21 cellular contexts compared by ENCODE assay signal in genomic region chr10:113128450-113129105, GRCh38.
A peak's percentile ranks its signal among the peaks of the same experiment; 100 is the strongest.
DNase-seq lines count a peak whose midpoint lies in the region; ATAC-seq, FAIRE-seq and TF ChIP-seq lines count a peak whose summit lies in the region.
"Had no signal": no experiment of that assay in that cellular context is flagged by ENCODE, and none has a peak within 500 bp of the region (broad histone marks: within the 10 kb centered on the region; RNA-seq: fewer than 3 reads in every experiment).

No MANE protein-coding gene starts in this region.

- DNase-seq in NCI-H526 (lab: John Stamatoyannopoulos, UW): peak; percentile 20 to 41
- no peak for DNase-seq in NCI-H526 treated with DMSO at 0.1 percent for 48 hours (lab: John Stamatoyannopoulos, UW)
- no peak for DNase-seq in H1 (ENCODE audit: low read depth in 1 of 2, low spot score in 2 of 2)
- DNase-seq in stomach: no peak
- DNase-seq in dorsolateral prefrontal cortex: no peak
- no peak for DNase-seq in upper lobe of right lung
- DNase-seq: activated CD4-positive, alpha-beta T cell treated with anti-CD3 and anti-CD28 coated beads, Interleukin-2, amount 50 U/mL, for 48 hours; activated naive CD8-positive, alpha-beta T cell treated with anti-CD3 and anti-CD28 coated beads for 36 hours; activated T-cell treated with anti-CD3 and anti-CD28 coated beads, Interleukin-2, amount 50 U/mL, for 24 hours; DMS53; effector memory CD8-positive, alpha-beta T cell; NCI-H1048; NCI-H774; stimulated activated CD4-positive, alpha-beta T cell treated with anti-CD3 and anti-CD28 coated beads, Interleukin-4, amount 100 ng/mL, for 4 hours; T-cell; tibial artery had no signal

- no peaks in the 10 kb centered on the region for H3K36me3 Mint-ChIP-seq in nephron (ENCODE audit: low read depth)
- H3K36me3 Mint-ChIP-seq: activated naive CD8-positive, alpha-beta T cell treated with anti-CD3 and anti-CD28 coated beads for 36 hours; T-cell had no signal

- ATAC-seq in upper lobe of right lung (no peak), GM19023 (IDR thresholded peaks at IDR 0.05; ENCODE audit: unreplicated experiment) (no peak)
- ATAC-seq: effector memory CD8-positive, alpha-beta T cell; T-cell had no signal

- no peak for TF ChIP-seq RAD21 in H1 (IDR thresholded peaks at IDR 0.05 in 1 of 2, conservative IDR thresholded peaks at IDR 0.05 in 1 of 2; ENCODE audit: low read depth in 2 of 2, low read length in 2 of 2)

- H3K9me3 ChIP-seq in H1 (ENCODE audit: insufficient read depth in 2 of 2, low read depth in 1 of 2, low read length in 1 of 2): no peaks in the 10 kb centered on the region
- H3K9me3 ChIP-seq in stomach: no peaks in the 10 kb centered on the region
- no peaks in the 10 kb centered on the region for H3K9me3 ChIP-seq in upper lobe of right lung
- H3K9me3 ChIP-seq: tibial artery had no signal

- H3K4me3 Mint-ChIP-seq in nephron: peak overlapping the region; percentile 65 to 87 (median 77)
- H3K4me3 Mint-ChIP-seq: activated naive CD8-positive, alpha-beta T cell treated with anti-CD3 and anti-CD28 coated beads for 36 hours; activated T-cell treated with anti-CD3 and anti-CD28 coated beads, Interleukin-2, amount 50 U/mL, for 24 hours; effector memory CD8-positive, alpha-beta T cell; T-cell had no signal

- no peak overlapping the region for H2AK5ac ChIP-seq in H1 (ENCODE audit: low read depth, low read length)

- H4K5ac ChIP-seq in H1 (ENCODE audit: insufficient read length, low read depth, low read length): no peak overlapping the region

- peak overlapping the region; percentile 37 to 64; a peak in 3 of 4 replicates for H3K4me2 ChIP-seq in H1 (ENCODE audit: insufficient read depth in 1 of 2, low read depth in 2 of 2, low read length in 2 of 2)

- H3K23me2 ChIP-seq in H1 (ENCODE audit: low read depth, low read length): peaks cover 6% of the 10 kb centered on the region

- H2BK15ac ChIP-seq in H1 (ENCODE audit: low read length): no peak overlapping the region

- H3K79me2 ChIP-seq in H1 (ENCODE audit: control insufficient read depth in 1 of 2, insufficient read depth in 2 of 2, low read length in 2 of 2): peaks cover 6 to 93% of the 10 kb centered on the region in 2 experiments

- H3K9me3 Mint-ChIP-seq in nephron: no peaks in the 10 kb centered on the region
- H3K9me3 Mint-ChIP-seq: activated naive CD8-positive, alpha-beta T cell treated with anti-CD3 and anti-CD28 coated beads for 36 hours; activated T-cell treated with anti-CD3 and anti-CD28 coated beads, Interleukin-2, amount 50 U/mL, for 24 hours; effector memory CD8-positive, alpha-beta T cell; T-cell had no signal

- TF ChIP-seq POLR2A in H1 (IDR thresholded peaks at IDR 0.05; ENCODE audit: control extremely low read depth in 1 of 2, low read depth in 2 of 2, low read length in 2 of 2) (no peak; a peak in 1 of 3 replicates), stomach (IDR thresholded peaks at IDR 0.05) (no peak)

- H2BK120ac ChIP-seq in H1 (replicated peaks; ENCODE audit: low read depth, low read length): no peak overlapping the region

- FAIRE-seq in H1 (lab: Jason Lieb, UNC): peak; percentile 32
- FAIRE-seq: frontal cortex had no signal

- no peak overlapping the region for H2AFZ ChIP-seq in H1 (ENCODE audit: low read length)

- POLR2A ChIA-PET in H1 (lab: Charles Lee; ENCODE audit: partially characterized antibody): interaction anchor here (0.7 to 1.1 kb wide), 2 partner anchors 7 to 570 kb away, joined by 3 to 5 read pairs; no protein-coding TSS in a partner anchor

- H2BK20ac ChIP-seq in H1 (ENCODE audit: low read length): no peak overlapping the region

- no peak overlapping the region for H3K56ac ChIP-seq in H1 (replicated peaks; ENCODE audit: insufficient read length, low read depth, low read length)

- H2BK12ac ChIP-seq in H1 (ENCODE audit: low read depth, low read length): no peak overlapping the region

- H3K4me1 ChIP-seq in H1 (replicated peaks in 1 of 4; ENCODE audit: control insufficient read depth in 3 of 4, insufficient read depth in 4 of 4, low read length in 3 of 4) (peaks cover 28 to 45% (median 37%) of the 10 kb centered on the region in 4 experiments), stomach (peaks cover 0 to 74% (median 35%) of the 10 kb centered on the region in 4 donors), upper lobe of right lung (peaks cover 29% of the 10 kb centered on the region)

- H3K36me3 ChIP-seq in H1 (ENCODE audit: control insufficient read depth in 2 of 4, insufficient read depth in 4 of 4, low read length in 3 of 4): no peaks in the 10 kb centered on the region
- H3K36me3 ChIP-seq in stomach: no peaks in the 10 kb centered on the region
- no peaks in the 10 kb centered on the region for H3K36me3 ChIP-seq in upper lobe of right lung
- H3K36me3 ChIP-seq: tibial artery had no signal

- no peaks in the 10 kb centered on the region for H3K27me3 ChIP-seq in H1 (replicated peaks in 1 of 4; ENCODE audit: control insufficient read depth in 3 of 4, extremely low read depth in 1 of 4, insufficient read depth in 3 of 4, low read length in 3 of 4)
- H3K27me3 ChIP-seq in stomach: no peaks in the 10 kb centered on the region
- no peaks in the 10 kb centered on the region for H3K27me3 ChIP-seq in dorsolateral prefrontal cortex
- no peaks in the 10 kb centered on the region for H3K27me3 ChIP-seq in upper lobe of right lung
- H3K27me3 ChIP-seq: tibial artery had no signal

- intact Hi-C loops in stomach (cut with DNase I; ENCODE audit: low total_unique reads) (loop anchor here (10.0 kb wide), 1 partner anchor 404 kb away; no protein-coding TSS in a partner anchor), dorsolateral prefrontal cortex (cut with DNase I) (loop anchor here (5.0 to 10.0 kb wide), 5 partner anchors 66 to 654 kb away; partner anchors contain the start of gene TCF7L2 (in 2 of the 2)), upper lobe of right lung (cut with DNase I) (no loop called here)

- no peak overlapping the region for H2BK5ac ChIP-seq in H1 (ENCODE audit: low read depth, low read length)

- H3K4me3 ChIP-seq in H1 (ENCODE audit: extremely low read depth in 1 of 4, insufficient read depth in 2 of 4, low read depth in 3 of 4, low read length in 4 of 4) (peak overlapping the region in 1 of 4 experiments; percentile 24; a peak in 1 of 8 replicates), stomach (no peak overlapping the region), dorsolateral prefrontal cortex (peak overlapping the region in 2 of 59 donors; percentile 0 to 3), upper lobe of right lung (no peak overlapping the region)
- H3K4me3 ChIP-seq: tibial artery had no signal

- H3K9ac ChIP-seq in H1 (replicated peaks in 1 of 4; ENCODE audit: extremely low read depth in 1 of 4, low read depth in 3 of 4, low read length in 3 of 4): no peak overlapping the region

- peaks cover 10% of the 10 kb centered on the region for H3K27me3 Mint-ChIP-seq in nephron (ENCODE audit: low read depth)

- H3K18ac ChIP-seq in H1 (ENCODE audit: extremely low read depth, low read length): no peak overlapping the region

- no peak overlapping the region for H3K23ac ChIP-seq in H1 (ENCODE audit: insufficient read length)

- H3K27ac ChIP-seq in H1 (ENCODE audit: low read depth, low read length): no peak overlapping the region
- H3K27ac ChIP-seq in stomach: peak overlapping the region; percentile 24 to 77 (median 63)
- peak overlapping the region in 19 of 59 donors; percentile 8 to 60 (median 46) for H3K27ac ChIP-seq in dorsolateral prefrontal cortex
- H3K27ac ChIP-seq in upper lobe of right lung: no peak overlapping the region
- H3K27ac ChIP-seq: 22Rv1, C4-2B had no signal

- H3K79me1 ChIP-seq in H1 (ENCODE audit: low read depth, low read length): peaks cover 10% of the 10 kb centered on the region

- peak overlapping the region; percentile 57 to 78 (median 69) for H3K27ac Mint-ChIP-seq in nephron
- H3K27ac Mint-ChIP-seq: activated naive CD8-positive, alpha-beta T cell treated with anti-CD3 and anti-CD28 coated beads for 36 hours; activated T-cell treated with anti-CD3 and anti-CD28 coated beads, Interleukin-2, amount 50 U/mL, for 24 hours; effector memory CD8-positive, alpha-beta T cell; T-cell had no signal

- TF ChIP-seq CTCF in H1 (IDR thresholded peaks at IDR 0.05; ENCODE audit: control extremely low read depth in 1 of 3, insufficient read depth in 1 of 3, low read depth in 1 of 3, low read length in 3 of 3): no peak
- no peak for TF ChIP-seq CTCF in nephron (IDR thresholded peaks at IDR 0.05; ENCODE audit: unreplicated experiment in 3 of 3)
- no peak for TF ChIP-seq CTCF in stomach (IDR thresholded peaks at IDR 0.05)
- no peak for TF ChIP-seq CTCF in dorsolateral prefrontal cortex (IDR thresholded peaks at IDR 0.05 in 54 of 56, conservative IDR thresholded peaks at IDR 0.05 in 2 of 56; ENCODE audit: low read depth in 1 of 56, partially characterized antibody in 56 of 56)
- no peak for TF ChIP-seq CTCF in upper lobe of right lung (IDR thresholded peaks at IDR 0.05)

- no peak overlapping the region for H4K8ac ChIP-seq in H1 (ENCODE audit: extremely low read depth, insufficient read depth, low read length)

- TF ChIP-seq EP300 in H1 (IDR thresholded peaks at IDR 0.05; ENCODE audit: borderline replicate concordance in 1 of 2, low read depth in 2 of 2, low read length in 2 of 2) (no peak), stomach (IDR thresholded peaks at IDR 0.05) (no peak)

- H4K91ac ChIP-seq in H1 (replicated peaks; ENCODE audit: insufficient read length, low read length): no peak overlapping the region

- 27% methylated on average over 11 of the region's 11 CpGs; no CpG with 5 or more reads in 1 of the 2 experiments for whole genome bisulfite sequencing in H1 (ENCODE audit: extremely low coverage in 1 of 2, insufficient coverage in 1 of 2, insufficient read length in 1 of 2, insufficient replicate concordance in 2 of 2, low coverage in 1 of 2, low lambda C conversion rate in 2 of 2, missing lambda C conversion rate in 1 of 2), 2 experiments
- WGBS in stomach, 5 donors: 68 to 83% (median 78%) methylated on average over 11 of the region's 11 CpGs

- no peak overlapping the region for H3K14ac ChIP-seq in H1 (ENCODE audit: insufficient read length)

- no peak overlapping the region for H3K4ac ChIP-seq in H1 (replicated peaks; ENCODE audit: insufficient read length, low read depth, low read length)

- H3K4me1 Mint-ChIP-seq in nephron: peaks cover 67% of the 10 kb centered on the region

- peaks cover 10 to 28% of the 10 kb centered on the region in 2 experiments for H4K20me1 ChIP-seq in H1 (replicated peaks in 1 of 2; ENCODE audit: control insufficient read depth in 1 of 2, insufficient read depth in 2 of 2, low read length in 2 of 2)

- CTCF ChIA-PET in H1 (lab: Charles Lee; ENCODE audit: partially characterized antibody): interaction anchor here (0.8 to 2.3 kb wide), 4 partner anchors 18 to 467 kb away, joined by 3 to 7 read pairs (median 3); no protein-coding TSS in a partner anchor

TF ChIP-seq in H1, 55 proteins besides CTCF, POLR2A, EP300 and RAD21 (continues in another document):
- no peak for TF ChIP-seq YY1 (IDR thresholded peaks at IDR 0.05; ENCODE audit: low read depth, low read length)
- TF ChIP-seq SRF (IDR thresholded peaks at IDR 0.05; ENCODE audit: low read depth, low read length): no peak
- no peak for TF ChIP-seq CREB1 (IDR thresholded peaks at IDR 0.05)
- TF ChIP-seq SP4 (IDR thresholded peaks at IDR 0.05; ENCODE audit: low read length): 0 out of 2 replicates have a peak, but pooled peaks have one; percentile 10
- no peak for TF ChIP-seq KDM1A (IDR thresholded peaks at IDR 0.05; ENCODE audit: borderline replicate concordance, low read length)
- TF ChIP-seq PHF8 (conservative IDR thresholded peaks at IDR 0.05; ENCODE audit: low read depth, low read length): no peak

Comparison
In these comparisons a context has a peak if more than half of its experiments do, and no peak if none do; other contexts are left out.
1. DNase-seq: peak in NCI-H526 (2 of 2); none in NCI-H526 treated with DMSO at 0.1 percent for 48 hours (single experiment), H1 (0 of 2), stomach (single experiment), dorsolateral prefrontal cortex (0 of 10) and upper lobe of right lung (single experiment).
2. H3K27ac ChIP-seq: peak in stomach (5 of 5); none in H1 (single experiment) and upper lobe of right lung (single experiment).